11 cellular contexts compared by ENCODE assay signal in the genomic region with DNA sequence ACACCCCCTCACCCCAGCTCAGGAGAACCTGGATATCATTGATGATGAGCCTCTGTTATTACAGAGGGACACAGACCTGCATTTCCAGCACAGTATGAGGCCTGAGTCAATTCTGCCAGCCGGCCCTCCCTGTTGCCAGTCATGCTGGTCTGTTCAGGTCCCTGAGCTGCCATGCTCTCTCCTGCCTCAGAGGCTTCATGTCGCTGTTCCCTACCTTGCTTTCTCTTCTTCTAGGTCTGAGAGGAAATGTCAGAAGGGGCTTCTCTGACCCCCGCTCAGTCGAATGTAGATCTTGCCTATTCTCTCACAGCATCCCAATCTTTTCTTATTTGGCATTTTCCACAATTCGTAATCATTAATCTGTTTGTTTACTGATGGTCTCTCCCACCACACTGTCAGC. TPM values are rescaled to one million over a fixed set of nuclear protein-coding genes. Genes with fewer than 3 reads are reported as not detected.
DNase-seq lines count a peak whose midpoint lies in the region; FAIRE-seq and TF ChIP-seq lines count a peak whose summit lies in the region.
"Had no signal": no experiment of that assay in that cellular context is flagged by ENCODE, and none has a peak within 500 bp of the region (broad histone marks: within the 10 kb centered on the region; RNA-seq: fewer than 3 reads in every experiment).

No MANE protein-coding gene starts in this region.

- H3K9ac ChIP-seq in H1 (replicated peaks in 1 of 4; ENCODE audit: extremely low read depth in 1 of 4, low read depth in 3 of 4, low read length in 3 of 4) (no peak overlapping the region), smooth muscle cell (ENCODE audit: low read depth) (no peak overlapping the region)

- TF ChIP-seq RAD21 in H1 (IDR thresholded peaks at IDR 0.05 in 1 of 2, conservative IDR thresholded peaks at IDR 0.05 in 1 of 2; ENCODE audit: low read depth in 2 of 2, low read length in 2 of 2), result peak in 1 of 2 experiments; percentile 23; a peak in 1 of 4 replicates

- H4K20me1 ChIP-seq in H1 (replicated peaks in 1 of 2; ENCODE audit: control insufficient read depth in 1 of 2, insufficient read depth in 2 of 2, low read length in 2 of 2), result no peaks in the 10 kb centered on the region
- no peaks in the 10 kb centered on the region for H4K20me1 ChIP-seq in smooth muscle cell (ENCODE audit: low read depth)

- no peak overlapping the region for H3K56ac ChIP-seq in H1 (replicated peaks; ENCODE audit: insufficient read length, low read depth, low read length)

- no peak overlapping the region for H2BK5ac ChIP-seq in H1 (ENCODE audit: low read depth, low read length)

- H4K91ac ChIP-seq in H1 (replicated peaks; ENCODE audit: insufficient read length, low read length), result no peak overlapping the region

- H2AK5ac ChIP-seq in H1 (ENCODE audit: low read depth, low read length), result no peak overlapping the region

- POLR2A ChIA-PET in H1 (lab: Charles Lee; ENCODE audit: partially characterized antibody), result interaction anchor here (0.8 to 1.5 kb wide), 4 partner anchors 10 to 115 kb away, joined by 3 to 4 read pairs (median 4); partner anchors contain the start of gene OTOG

- H3K4ac ChIP-seq in H1 (replicated peaks; ENCODE audit: insufficient read length, low read depth, low read length), result no peak overlapping the region

- peak; percentile 39 for DNase-seq in NCI-H82 (lab: John Stamatoyannopoulos, UW)
- no peak for DNase-seq in NCI-H82 treated with DMSO at 0.1 percent for 48 hours (lab: John Stamatoyannopoulos, UW; ENCODE audit: unreplicated experiment)
- DNase-seq in NCI-H2227 treated with DMSO at 0.1 percent for 48 hours (lab: John Stamatoyannopoulos, UW), result peak; percentile 32
- peak in 1 of 2 experiments; percentile 52 for DNase-seq in H1 (ENCODE audit: low read depth in 1 of 2, low spot score in 2 of 2)
- no peak for DNase-seq in smooth muscle cell (lab: John Stamatoyannopoulos, UW; ENCODE audit: unreplicated experiment)
- DNase-seq in SIG-M5 (lab: John Stamatoyannopoulos, UW), result no peak
- no peak for DNase-seq in pons (ENCODE audit: low spot score)
- DNase-seq in RCC 7860 (ENCODE audit: low spot score), result no peak

- no peak overlapping the region for H3K27ac ChIP-seq in H1 (ENCODE audit: low read depth, low read length)
- H3K27ac ChIP-seq in smooth muscle cell (ENCODE audit: low read depth), result no peak overlapping the region

- CTCF ChIA-PET in H1 (lab: Charles Lee; ENCODE audit: partially characterized antibody), result interaction anchor here (0.7 to 44.8 kb wide), 25 partner anchors 9 to 266 kb away, joined by 3 to 1414 read pairs (median 4); partner anchors contain the start of genes ABCC8 and KCNJ11

- H3K4me1 ChIP-seq in H1 (replicated peaks in 1 of 4; ENCODE audit: control insufficient read depth in 3 of 4, insufficient read depth in 4 of 4, low read length in 3 of 4) (peaks cover 0 to 6% (median 2%) of the 10 kb centered on the region in 4 experiments; a peak in 3 of 7 replicates), smooth muscle cell (ENCODE audit: low read depth) (no peaks in the 10 kb centered on the region)

- 75% methylated on average over 5 of the region's 5 CpGs; no CpG with 5 or more reads in 1 of the 2 experiments for WGBS in H1 (ENCODE audit: extremely low coverage in 1 of 2, insufficient coverage in 1 of 2, insufficient read length in 1 of 2, insufficient replicate concordance in 2 of 2, low coverage in 1 of 2, low lambda C conversion rate in 2 of 2, missing lambda C conversion rate in 1 of 2), 2 experiments
- 65% methylated on average over 5 of the region's 5 CpGs for WGBS in smooth muscle cell (ENCODE audit: low lambda C conversion rate)

- no peaks in the 10 kb centered on the region for H3K79me2 ChIP-seq in H1 (ENCODE audit: control insufficient read depth in 1 of 2, insufficient read depth in 2 of 2, low read length in 2 of 2)
- no peaks in the 10 kb centered on the region for H3K79me2 ChIP-seq in smooth muscle cell (ENCODE audit: low read depth)

- no peak overlapping the region for H4K5ac ChIP-seq in H1 (ENCODE audit: insufficient read length, low read depth, low read length)

- no peak overlapping the region for H2BK15ac ChIP-seq in H1 (ENCODE audit: low read length)

- peak; percentile 70 for FAIRE-seq in H1 (lab: Jason Lieb, UNC)
- no peak for FAIRE-seq in RCC 7860 (lab: Jason Lieb, UNC)
- FAIRE-seq: GM18507, TTC549 had no signal

- H3K4me2 ChIP-seq in H1 (ENCODE audit: insufficient read depth in 1 of 2, low read depth in 2 of 2, low read length in 2 of 2) (no peak overlapping the region), smooth muscle cell (no peak overlapping the region)

- no peak for TF ChIP-seq POLR2A in H1 (IDR thresholded peaks at IDR 0.05; ENCODE audit: control extremely low read depth in 1 of 2, low read depth in 2 of 2, low read length in 2 of 2)

- no peaks in the 10 kb centered on the region for H3K79me1 ChIP-seq in H1 (ENCODE audit: low read depth, low read length)

- H3K23ac ChIP-seq in H1 (ENCODE audit: insufficient read length), result no peak overlapping the region

- H2AFZ ChIP-seq in H1 (ENCODE audit: low read length) (no peak overlapping the region), smooth muscle cell (ENCODE audit: low read depth) (no peak overlapping the region)

- H3F3A ChIP-seq in smooth muscle cell (ENCODE audit: low read depth), result no peaks in the 10 kb centered on the region

- H3K23me2 ChIP-seq in H1 (ENCODE audit: low read depth, low read length), result no peaks in the 10 kb centered on the region

- TF ChIP-seq EP300 in H1 (IDR thresholded peaks at IDR 0.05; ENCODE audit: borderline replicate concordance in 1 of 2, low read depth in 2 of 2, low read length in 2 of 2), result no peak

- H3K18ac ChIP-seq in H1 (ENCODE audit: extremely low read depth, low read length), result no peak overlapping the region

- no peak overlapping the region for H4K8ac ChIP-seq in H1 (ENCODE audit: extremely low read depth, insufficient read depth, low read length)

- H3K4me3 ChIP-seq in H1 (ENCODE audit: extremely low read depth in 1 of 4, insufficient read depth in 2 of 4, low read depth in 3 of 4, low read length in 4 of 4) (no peak overlapping the region), smooth muscle cell (no peak overlapping the region)

- peak; percentile 48 to 61 (median 57); a peak in 3 of 4 replicates for TF ChIP-seq CTCF in H1 (IDR thresholded peaks at IDR 0.05; ENCODE audit: control extremely low read depth in 1 of 3, insufficient read depth in 1 of 3, low read depth in 1 of 3, low read length in 3 of 3)
- TF ChIP-seq CTCF in smooth muscle cell (IDR thresholded peaks at IDR 0.05; ENCODE audit: borderline replicate concordance, insufficient read depth, poor library complexity, severe bottlenecking), result peak; percentile 23

- no peak overlapping the region for H3K14ac ChIP-seq in H1 (ENCODE audit: insufficient read length)

- H3K36me3 ChIP-seq in H1 (ENCODE audit: control insufficient read depth in 2 of 4, insufficient read depth in 4 of 4, low read length in 3 of 4) (no peaks in the 10 kb centered on the region), smooth muscle cell (ENCODE audit: low read depth) (no peaks in the 10 kb centered on the region)

- H2BK20ac ChIP-seq in H1 (ENCODE audit: low read length), result no peak overlapping the region

- H2BK12ac ChIP-seq in H1 (ENCODE audit: low read depth, low read length), result no peak overlapping the region

- H2BK120ac ChIP-seq in H1 (replicated peaks; ENCODE audit: low read depth, low read length), result no peak overlapping the region

- H3K9me3 ChIP-seq in H1 (ENCODE audit: insufficient read depth in 2 of 2, low read depth in 1 of 2, low read length in 1 of 2) (no peaks in the 10 kb centered on the region), smooth muscle cell (replicated peaks; ENCODE audit: low read depth) (no peaks in the 10 kb centered on the region)

- H3K27me3 ChIP-seq in H1 (replicated peaks in 1 of 4; ENCODE audit: control insufficient read depth in 3 of 4, extremely low read depth in 1 of 4, insufficient read depth in 3 of 4, low read length in 3 of 4) (no peaks in the 10 kb centered on the region; a peak in 2 of 7 replicates), smooth muscle cell (ENCODE audit: low read depth) (peaks cover 40% of the 10 kb centered on the region)

TF ChIP-seq in H1, 55 proteins besides CTCF, POLR2A, EP300 and RAD21 (continues in another document):
- TF ChIP-seq EGR1 (IDR thresholded peaks at IDR 0.05; ENCODE audit: borderline replicate concordance, low read depth, low read length), result no peak

RNA-seq across cellular contexts. Expression of gene ABCC8, which starts 21.8 kb away (rescaled TPM):
- total RNA-seq in H1 (2021; fragmentation: NEBNext Ultra II Directional; extraction: Animal tissue kit (Norgen Biotek cat#: 25700)), result 2.6 and 3.7 TPM in 2 replicates
- 4.9 and 7.1 TPM in 2 replicates for polyA plus RNA-seq in H1 (2011; rRNA removed)
- polyA plus RNA-seq in H1 (2011; cell fraction: cytosol; rRNA removed), result 4.3 TPM
- 30.9 TPM for polyA plus RNA-seq in H1 (2011; cell fraction: nucleus; rRNA removed)
- 3.7 to 4.4 TPM (median 4.0 TPM) in 4 replicates for polyA plus RNA-seq in H1 (2012, experiment 1 of 2)
- polyA plus RNA-seq in H1 (2012, experiment 2 of 2), result 1.0 TPM
- 1.2 TPM for polyA plus RNA-seq in H1 (2013, experiment 1 of 2)
- polyA plus RNA-seq in H1 (2013, experiment 2 of 2), result 1.2 TPM
- polyA minus RNA-seq in H1 (2011; rRNA and poly(A)+ RNA removed), result 10.8 and 11.7 TPM in 2 replicates
- 2.1 TPM for polyA minus RNA-seq in H1 (2011; cell fraction: cytosol; rRNA and poly(A)+ RNA removed)
- 20.1 TPM for polyA minus RNA-seq in H1 (2011; cell fraction: nucleus; rRNA and poly(A)+ RNA removed)
- total RNA-seq in smooth muscle cell, result not detected in 2 replicates
- not detected in 2 replicates for polyA plus RNA-seq in smooth muscle cell
- total RNA-seq: NCI-H460 had no signal

RNA-seq across cellular contexts. Expression of gene USH1C, which starts 45.7 kb away (rescaled TPM):
- total RNA-seq in H1 (2021; fragmentation: NEBNext Ultra II Directional; extraction: Animal tissue kit (Norgen Biotek cat#: 25700)), result 1.3 and 2.4 TPM in 2 replicates
- polyA plus RNA-seq in H1 (2011; rRNA removed) (1.6 and 2.3 TPM in 2 replicates), smooth muscle cell (not detected in 2 replicates)
- 2.9 TPM for polyA plus RNA-seq in H1 (2011; cell fraction: cytosol; rRNA removed)
- polyA plus RNA-seq in H1 (2011; cell fraction: nucleus; rRNA removed), result 15.5 TPM
- 1.5 to 2.9 TPM (median 1.9 TPM) in 4 replicates for polyA plus RNA-seq in H1 (2012, experiment 1 of 2)
- 0.94 TPM for polyA plus RNA-seq in H1 (2012, experiment 2 of 2)
- 1.5 TPM for polyA plus RNA-seq in H1 (2013, experiment 1 of 2)
- 1.7 TPM for polyA plus RNA-seq in H1 (2013, experiment 2 of 2)
- polyA minus RNA-seq in H1 (2011; rRNA and poly(A)+ RNA removed), result 1.3 and 2.8 TPM in 2 replicates
- 1.3 TPM for polyA minus RNA-seq in H1 (2011; cell fraction: cytosol; rRNA and poly(A)+ RNA removed)
- polyA minus RNA-seq in H1 (2011; cell fraction: nucleus; rRNA and poly(A)+ RNA removed), result 3.7 TPM
- not detected in 2 replicates for total RNA-seq in smooth muscle cell

RNA-seq across cellular contexts. Expression of gene OTOG, which starts 48.6 kb away (rescaled TPM):
- 1.5 and 2.4 TPM in 2 replicates for total RNA-seq in H1 (2021; fragmentation: NEBNext Ultra II Directional; extraction: Animal tissue kit (Norgen Biotek cat#: 25700))
- polyA plus RNA-seq in H1 (2011; rRNA removed) (0.41 and 0.88 TPM in 2 replicates), smooth muscle cell (not detected in 2 replicates)
- polyA plus RNA-seq in H1 (2011; cell fraction: cytosol; rRNA removed), result 0.49 TPM
- polyA plus RNA-seq in H1 (2011; cell fraction: nucleus; rRNA removed), result 5.5 TPM
- polyA plus RNA-seq in H1 (2012, experiment 1 of 2), result 0.26 to 1.3 TPM (median 0.73 TPM) in 4 replicates
- 0.08 TPM for polyA plus RNA-seq in H1 (2012, experiment 2 of 2)
- polyA plus RNA-seq in H1 (2013, experiment 1 of 2), result 0.83 TPM
- polyA plus RNA-seq in H1 (2013, experiment 2 of 2), result 1.4 TPM
- 4.6 and 4.9 TPM in 2 replicates for polyA minus RNA-seq in H1 (2011; rRNA and poly(A)+ RNA removed)
- polyA minus RNA-seq in H1 (2011; cell fraction: cytosol; rRNA and poly(A)+ RNA removed), result 1.3 TPM
- polyA minus RNA-seq in H1 (2011; cell fraction: nucleus; rRNA and poly(A)+ RNA removed), result 11.7 TPM
- total RNA-seq in smooth muscle cell, result not detected in 2 replicates
- total RNA-seq: NCI-H460 had no signal

Comparison
In these comparisons a context has a peak if more than half of its experiments do, and no peak if none do; other contexts are left out.
1. DNase-seq: peak in NCI-H82 (single experiment) and NCI-H2227 treated with DMSO at 0.1 percent for 48 hours (single experiment); none in NCI-H82 treated with DMSO at 0.1 percent for 48 hours (single experiment), smooth muscle cell (single experiment), SIG-M5 (single experiment), pons (single experiment) and RCC 7860 (single experiment).